Comparison of ENCODE assay signal across 14 cellular contexts in the genomic region with DNA sequence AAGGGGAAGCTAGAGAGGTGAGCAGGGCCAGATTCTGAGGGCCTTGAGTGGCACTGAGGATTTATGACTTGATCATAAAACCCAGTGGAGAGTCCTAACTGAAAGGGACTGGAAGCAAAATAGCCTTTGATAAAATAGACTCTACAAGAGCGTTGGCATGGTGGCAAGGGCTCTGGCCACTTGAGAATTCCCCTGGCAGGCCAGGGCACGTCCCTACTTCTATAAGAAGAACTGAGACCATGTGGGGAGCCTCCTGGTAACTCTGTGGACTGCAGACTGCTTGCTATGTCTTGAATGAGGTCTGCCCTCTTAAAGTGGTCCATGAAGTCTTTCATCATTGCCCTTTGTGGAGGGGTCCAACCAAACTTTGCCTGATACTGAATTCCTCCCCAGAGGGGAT.
"Had no signal": no experiment of that assay in that cellular context is flagged by ENCODE, and none has a peak within 500 bp of the region (broad histone marks: within the 10 kb centered on the region; RNA-seq: fewer than 3 reads in every experiment).

No MANE protein-coding gene starts in this region.

- H3K27me3 Mint-ChIP-seq: activated CD4-positive, alpha-beta memory T cell treated with anti-CD3 and anti-CD28 coated beads, Interleukin-2, amount 10 ng/mL, durations not matched to agents 7 days and 5 days; type B pancreatic cell had no signal

- DNase-seq: activated CD4-positive, alpha-beta memory T cell treated with anti-CD3 and anti-CD28 coated beads, Interleukin-2, amount 10 ng/mL, durations not matched to agents 7 days and 5 days; activated effector memory CD4-positive, alpha-beta T cell treated with Interleukin-2 at 50 U/mL for 16 hours; activated naive CD4-positive, alpha-beta T cell treated with anti-CD3 and anti-CD28 coated beads, Interleukin-2, amount 50 U/mL, for 16 hours; activated T-cell treated with anti-CD3 and anti-CD28 coated beads, Interleukin-2, amount 50 U/mL, for 4 hours; caudate nucleus; esophagus squamous epithelium; hypothalamus; nucleus accumbens; posterior cingulate gyrus; stimulated activated naive CD8-positive, alpha-beta T cell treated with anti-CD3 and anti-CD28 coated beads, Interleukin-15, Interleukin-2, amounts not matched to agents 100 U/mL and 50 U/mL, for 24 hours; WERI-Rb-1 had no signal

- H3K27ac Mint-ChIP-seq: activated CD4-positive, alpha-beta memory T cell treated with anti-CD3 and anti-CD28 coated beads, Interleukin-2, amount 10 ng/mL, durations not matched to agents 7 days and 5 days; nephron; T-helper 1 cell treated with Interleukin-12 subunit alpha and Interleukin-12 subunit beta and Interleukin-4 antibody, amounts not matched to agents 30 μg/mL and 1 μg/mL, for 36 hours; type B pancreatic cell had no signal

- H3K9me3 Mint-ChIP-seq: activated CD4-positive, alpha-beta memory T cell treated with anti-CD3 and anti-CD28 coated beads, Interleukin-2, amount 10 ng/mL, durations not matched to agents 7 days and 5 days; activated T-cell treated with anti-CD3 and anti-CD28 coated beads, Interleukin-2, amount 50 U/mL, for 4 hours; T-helper 1 cell treated with Interleukin-12 subunit alpha and Interleukin-12 subunit beta and Interleukin-4 antibody, amounts not matched to agents 30 μg/mL and 1 μg/mL, for 36 hours had no signal

- H3K4me3 Mint-ChIP-seq: activated CD4-positive, alpha-beta memory T cell treated with anti-CD3 and anti-CD28 coated beads, Interleukin-2, amount 10 ng/mL, durations not matched to agents 7 days and 5 days; activated T-cell treated with anti-CD3 and anti-CD28 coated beads, Interleukin-2, amount 50 U/mL, for 4 hours; nephron; T-helper 1 cell treated with Interleukin-12 subunit alpha and Interleukin-12 subunit beta and Interleukin-4 antibody, amounts not matched to agents 30 μg/mL and 1 μg/mL, for 36 hours; type B pancreatic cell had no signal

- ATAC-seq: activated T-cell treated with anti-CD3 and anti-CD28 coated beads, Interleukin-2, amount 50 U/mL, for 4 hours; stimulated activated naive CD8-positive, alpha-beta T cell treated with anti-CD3 and anti-CD28 coated beads, Interleukin-15, Interleukin-2, amounts not matched to agents 100 U/mL and 50 U/mL, for 24 hours had no signal

- H3K4me1 Mint-ChIP-seq: activated CD4-positive, alpha-beta memory T cell treated with anti-CD3 and anti-CD28 coated beads, Interleukin-2, amount 10 ng/mL, durations not matched to agents 7 days and 5 days had no signal
